Comparison of ENCODE assay signal across 8 cellular contexts in the genomic region with DNA sequence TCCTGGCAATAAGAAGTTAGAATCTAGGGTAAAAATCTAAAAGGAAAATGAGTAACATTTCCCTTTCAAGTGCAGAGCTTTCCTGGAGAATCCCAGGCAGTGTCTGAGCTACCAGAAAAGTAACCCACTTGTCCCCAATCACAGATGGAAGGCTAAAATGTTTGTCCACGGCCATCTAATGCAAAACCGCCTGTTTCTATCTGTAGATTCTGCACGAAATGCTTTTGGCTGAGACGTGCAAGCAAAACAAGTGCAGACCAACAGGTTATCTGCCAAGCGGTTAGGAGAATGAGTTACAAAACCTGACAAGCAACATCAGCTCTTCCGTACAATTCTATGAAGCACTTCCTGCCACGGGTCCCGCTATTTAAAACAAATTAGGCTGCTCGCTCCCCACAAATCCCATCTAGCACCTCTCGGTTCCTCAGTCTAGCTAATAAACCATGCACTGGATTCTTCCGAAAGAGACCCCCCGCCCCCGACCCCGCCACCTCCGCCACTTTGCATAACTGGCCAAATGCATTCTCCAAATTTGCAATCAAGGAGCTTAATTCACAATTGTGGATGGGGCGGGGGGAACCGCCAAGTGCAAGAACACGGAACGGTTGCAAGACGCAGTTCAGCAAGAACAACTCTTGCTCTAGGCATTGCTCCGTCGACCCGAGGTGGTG. TPM values are rescaled to one million over a fixed set of nuclear protein-coding genes. Genes with fewer than 3 reads are reported as not detected.
DNase-seq lines count a peak whose midpoint lies in the region; ATAC-seq and TF ChIP-seq lines count a peak whose summit lies in the region.

No MANE protein-coding gene starts in this region.

- H3K27ac ChIP-seq in parathyroid adenoma: peak overlapping the region; percentile 85

- H3K27me3 ChIP-seq in parathyroid adenoma (ENCODE audit: control insufficient read depth, insufficient read depth, low read length): no peaks in the 10 kb centered on the region

- peak; percentile 51 for DNase-seq in ELR (ENCODE audit: low read depth)
- DNase-seq in LNCaP clone FGC (ENCODE audit: low read depth): peak; percentile 75
- peak; percentile 29 to 39 for DNase-seq in activated CD4-positive, alpha-beta T cell treated with anti-CD3 and anti-CD28 coated beads, Interleukin-2, amount 50 U/mL, for 48 hours
- peak; percentile 28 for DNase-seq in fibroblast of peridontal ligament (ENCODE audit: extremely low read depth)
- no peak for DNase-seq in mesenteric fat pad (ENCODE audit: low spot score)
- DNase-seq in AG20443 (ENCODE audit: low spot score): no peak

- H3K9me3 ChIP-seq in parathyroid adenoma (ENCODE audit: control insufficient read depth, low read length): no peaks in the 10 kb centered on the region

- H3K4me2 ChIP-seq in parathyroid adenoma (ENCODE audit: low read length): peak overlapping the region; percentile 88

- H3K36me3 ChIP-seq in parathyroid adenoma (ENCODE audit: control insufficient read depth, insufficient read depth, low read length): no peaks in the 10 kb centered on the region

- peak; percentile 30 for ATAC-seq in GM21528 (IDR thresholded peaks at IDR 0.05; ENCODE audit: low FRiP score, unreplicated experiment)

- TF ChIP-seq CTCF in LNCaP clone FGC (IDR thresholded peaks at IDR 0.05; ENCODE audit: control insufficient read depth, extremely low read depth, insufficient read depth): no peak
- TF ChIP-seq CTCF in parathyroid adenoma (IDR thresholded peaks at IDR 0.05): no peak

- no peak overlapping the region for H3K9ac ChIP-seq in parathyroid adenoma

- H2AFZ ChIP-seq in parathyroid adenoma: peak overlapping the region; percentile 89

- H3K4me1 ChIP-seq in parathyroid adenoma: no peaks in the 10 kb centered on the region

- H3K4me3 ChIP-seq in LNCaP clone FGC (ENCODE audit: low read depth, low read length) (peak overlapping the region; percentile 89), parathyroid adenoma (ENCODE audit: low read depth, low read length) (peak overlapping the region; percentile 81)

- H3K79me2 ChIP-seq in parathyroid adenoma: peaks cover 9% of the 10 kb centered on the region

RNA-seq across cellular contexts. Expression of a gene that starts 1.4 kb away (rescaled TPM):
- total RNA-seq in mesenteric fat pad: 392 TPM

Comparison
In these comparisons a context has a peak if more than half of its experiments do, and no peak if none do; other contexts are left out.
1. DNase-seq: peak in ELR (single experiment), LNCaP clone FGC (single experiment), activated CD4-positive, alpha-beta T cell treated with anti-CD3 and anti-CD28 coated beads, Interleukin-2, amount 50 U/mL, for 48 hours (2 of 2) and fibroblast of peridontal ligament (single experiment); none in mesenteric fat pad (single experiment) and AG20443 (single experiment).